ENCODE assay signal across 9 cellular contexts in genomic region chr16:3188925-3189825, GRCh38. TPM values are rescaled to one million over a fixed set of nuclear protein-coding genes. Genes with fewer than 3 reads are reported as not detected.
DNase-seq lines count a peak whose midpoint lies in the region; ATAC-seq, FAIRE-seq and TF ChIP-seq lines count a peak whose summit lies in the region.
"Had no signal": no experiment of that assay in that cellular context is flagged by ENCODE, and none has a peak within 500 bp of the region (broad histone marks: within the 10 kb centered on the region; RNA-seq: fewer than 3 reads in every experiment).

No MANE protein-coding gene starts in this region.

- H3K79me2 ChIP-seq in astrocyte (ENCODE audit: insufficient read depth, low read length) = no peaks in the 10 kb centered on the region

- peaks cover 7% of the 10 kb centered on the region for H3K9me3 Mint-ChIP-seq in astrocyte (ENCODE audit: unreplicated experiment)

- TF ChIP-seq CTCF in astrocyte (IDR thresholded peaks at IDR 0.05; ENCODE audit: insufficient read depth, low read depth, low read length) (no peak), upper lobe of right lung (IDR thresholded peaks at IDR 0.05) (no peak)

- H3K9ac ChIP-seq in NT2/D1 (ENCODE audit: insufficient read length, low read depth) = peak overlapping the region; percentile 93
- H3K9ac ChIP-seq in astrocyte (ENCODE audit: low read length) = peak overlapping the region; percentile 68

- H3K4me1 Mint-ChIP-seq in astrocyte (ENCODE audit: low read depth, unreplicated experiment) = no peaks in the 10 kb centered on the region

- H3K27ac ChIP-seq in astrocyte (ENCODE audit: low read depth, low read length) (no peak overlapping the region), upper lobe of right lung (no peak overlapping the region)

- peak overlapping the region; percentile 100 for H2AFZ ChIP-seq in astrocyte (ENCODE audit: low read depth, low read length)

- H3K27ac Mint-ChIP-seq in astrocyte (ENCODE audit: unreplicated experiment) = peak overlapping the region; percentile 87

- intact Hi-C loops in left cardiac atrium (cut with DNase I) = no loop called here
- intact Hi-C loops in cardiac septum (cut with DNase I) = no loop called here
- intact Hi-C loops in upper lobe of right lung (cut with DNase I) = no loop called here

- H3K36me3 ChIP-seq in NT2/D1 (ENCODE audit: insufficient read depth, insufficient read length, low read length) = no peaks in the 10 kb centered on the region
- no peaks in the 10 kb centered on the region for H3K36me3 ChIP-seq in astrocyte (ENCODE audit: insufficient read depth, low read length)
- no peaks in the 10 kb centered on the region for H3K36me3 ChIP-seq in upper lobe of right lung

- H3K4me3 ChIP-seq in NT2/D1 (ENCODE audit: insufficient read length, low read depth) = peak overlapping the region; percentile 88
- H3K4me3 ChIP-seq in astrocyte (ENCODE audit: insufficient read depth, low read depth, low read length) = peak overlapping the region; percentile 74
- no peak overlapping the region for H3K4me3 ChIP-seq in upper lobe of right lung

- H3K27me3 ChIP-seq in NT2/D1 (ENCODE audit: insufficient read depth, insufficient read length) (peaks cover 26% of the 10 kb centered on the region), astrocyte (ENCODE audit: insufficient read depth, low read length) (peaks cover 6% of the 10 kb centered on the region), upper lobe of right lung (peaks cover 99% of the 10 kb centered on the region)

- H3K36me3 Mint-ChIP-seq in astrocyte (ENCODE audit: low read depth, unreplicated experiment) = no peaks in the 10 kb centered on the region

- peak overlapping the region; percentile 88 for H3K4me2 ChIP-seq in astrocyte (ENCODE audit: low read length)

- FAIRE-seq in astrocyte (lab: Jason Lieb, UNC) = no peak

- no peak for DNase-seq in left cardiac atrium
- no peak for DNase-seq in cardiac septum (ENCODE audit: low spot score)
- no peak for DNase-seq in NT2/D1 (ENCODE audit: low read depth, low spot score)
- DNase-seq in astrocyte (ENCODE audit: low read depth) = peak; percentile 55
- peak; percentile 83 for DNase-seq in kidney tubule cell (ENCODE audit: low spot score)
- no peak for DNase-seq in upper lobe of right lung
- DNase-seq in NCI-H2107 treated with DMSO at 0.1 percent for 48 hours (lab: John Stamatoyannopoulos, UW; ENCODE audit: unreplicated experiment) = no peak
- DNase-seq in germinal center (ENCODE audit: low spot score) = no peak

- no peaks in the 10 kb centered on the region for H4K20me1 ChIP-seq in astrocyte (ENCODE audit: insufficient read depth, low read length)

- ATAC-seq in left cardiac atrium (peak; percentile 15 to 48), upper lobe of right lung (peak; percentile 37)

- peak overlapping the region; percentile 91 for H3K4me3 Mint-ChIP-seq in astrocyte (ENCODE audit: unreplicated experiment)

- H3K9me3 ChIP-seq in NT2/D1 (ENCODE audit: insufficient read depth, low read length) (no peaks in the 10 kb centered on the region), astrocyte (ENCODE audit: insufficient read depth, low read depth, low read length) (no peaks in the 10 kb centered on the region), upper lobe of right lung (no peaks in the 10 kb centered on the region)

- H3K4me1 ChIP-seq in NT2/D1 (ENCODE audit: insufficient read depth, insufficient read length) (no peaks in the 10 kb centered on the region), astrocyte (ENCODE audit: insufficient read depth, low read length) (peaks cover 12% of the 10 kb centered on the region), upper lobe of right lung (peaks cover 14% of the 10 kb centered on the region)

- peaks cover 20% of the 10 kb centered on the region for H3K27me3 Mint-ChIP-seq in astrocyte (ENCODE audit: low read depth, unreplicated experiment)

RNA-seq across cellular contexts. Expression of gene OR1F1, which starts 1.2 kb away (rescaled TPM):
- not detected for total RNA-seq in left cardiac atrium
- total RNA-seq in cardiac septum = not detected
- 0.32 TPM in 1 of 2 replicates, not detected in the other for total RNA-seq in astrocyte
- not detected for total RNA-seq in upper lobe of right lung
- total RNA-seq: glomerular endothelial cell had no signal

RNA-seq across cellular contexts. Expression of gene ZNF200, which starts 45.8 kb away (rescaled TPM):
- total RNA-seq in left cardiac atrium (1 to 10 TPM; 5.7 to 8.8 TPM), cardiac septum (5.3 TPM), astrocyte (8.6 and 9.2 TPM in 2 replicates), upper lobe of right lung (7.4 TPM)

RNA-seq across cellular contexts. Expression of gene ZNF213, which starts 54.3 kb away (rescaled TPM):
- 1 to 10 TPM; 6.5 to 6.7 TPM for total RNA-seq in left cardiac atrium
- total RNA-seq in cardiac septum = 7.5 TPM
- total RNA-seq in astrocyte = 11.3 and 12.0 TPM in 2 replicates
- 9.1 TPM for total RNA-seq in upper lobe of right lung

Comparison
In these comparisons a context has a peak if more than half of its experiments do, and no peak if none do; other contexts are left out.
1. DNase-seq: peak in astrocyte (single experiment) and kidney tubule cell (single experiment); none in left cardiac atrium (single experiment), cardiac septum (single experiment), NT2/D1 (single experiment), upper lobe of right lung (single experiment), NCI-H2107 treated with DMSO at 0.1 percent for 48 hours (single experiment) and germinal center (single experiment).